ENCODE assay signal across 8 cellular contexts in the genomic region with DNA sequence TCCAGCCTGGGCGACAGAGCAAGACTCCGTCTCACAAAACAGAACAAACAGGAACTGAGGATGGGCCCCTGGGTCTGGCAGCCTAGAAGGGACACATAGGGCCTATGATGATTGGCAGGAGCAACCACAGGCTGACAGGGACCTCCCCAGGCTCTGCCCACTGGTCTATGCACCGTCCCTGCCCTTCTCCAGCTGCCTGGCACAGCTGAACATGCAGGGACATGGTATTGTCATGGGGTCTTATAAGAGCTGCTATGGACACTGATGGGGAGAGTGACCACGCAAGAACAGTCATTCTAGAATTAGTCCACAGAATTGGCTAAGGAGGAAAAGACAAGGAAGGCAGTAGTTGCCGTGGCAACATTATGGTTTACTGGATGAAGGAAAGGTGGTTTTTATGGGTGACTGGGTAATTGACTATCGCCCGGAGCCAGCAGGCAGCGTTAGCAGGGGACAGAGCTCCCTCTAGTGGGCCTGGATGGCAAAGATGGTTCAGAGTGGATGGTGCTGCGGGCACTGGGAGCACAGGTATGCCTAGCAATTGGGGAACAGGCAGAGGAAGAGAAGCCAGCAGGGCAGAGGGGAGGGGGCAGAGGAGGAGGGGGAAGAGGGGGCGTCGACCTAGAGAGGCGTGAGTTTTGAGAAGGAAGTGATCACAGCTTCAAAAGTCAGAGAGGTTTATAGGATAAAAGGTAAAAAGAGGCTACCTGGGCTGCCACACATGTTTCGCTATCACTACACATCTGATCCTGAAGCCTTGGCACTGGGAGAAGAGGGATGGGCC. TPM values are rescaled to one million over a fixed set of nuclear protein-coding genes. Genes with fewer than 3 reads are reported as not detected.
DNase-seq lines count a peak whose midpoint lies in the region; ATAC-seq and TF ChIP-seq lines count a peak whose summit lies in the region.

No MANE protein-coding gene starts in this region.

- no peaks in the 10 kb centered on the region for H3F3A ChIP-seq in GM23248 (ENCODE audit: insufficient read depth)

- peak; percentile 99 for ATAC-seq in activated T-helper 17 cell treated with anti-CD3 and anti-CD28 coated beads, Interleukin-2, amount 50 U/mL, for 72 hours (replicated peaks)
- peak; percentile 84 for ATAC-seq in gastroesophageal sphincter

- H3K27me3 ChIP-seq in GM23248 (replicated peaks; ENCODE audit: insufficient read depth) (no peaks in the 10 kb centered on the region; the same call in 1 of the 2 replicates), gastroesophageal sphincter (peaks cover 8% of the 10 kb centered on the region), parathyroid adenoma (ENCODE audit: control insufficient read depth, insufficient read depth, low read length) (no peaks in the 10 kb centered on the region)

- no peaks in the 10 kb centered on the region for H3K36me3 ChIP-seq in GM23248 (ENCODE audit: low read depth)
- no peaks in the 10 kb centered on the region for H3K36me3 ChIP-seq in gastroesophageal sphincter
- no peaks in the 10 kb centered on the region for H3K36me3 ChIP-seq in parathyroid adenoma (ENCODE audit: control insufficient read depth, insufficient read depth, low read length)

- TF ChIP-seq EP300 in gastroesophageal sphincter (IDR thresholded peaks at IDR 0.05) = no peak

- in situ Hi-C loops in GM23248 (cut with MboI) = no loop called here

- no peak overlapping the region for H3K4me3 ChIP-seq in GM23248
- H3K4me3 ChIP-seq in gastroesophageal sphincter = no peak overlapping the region
- no peak overlapping the region for H3K4me3 ChIP-seq in parathyroid adenoma (ENCODE audit: low read depth, low read length)

- H3K27ac ChIP-seq in GM23248 (no peak overlapping the region), gastroesophageal sphincter (no peak overlapping the region), parathyroid adenoma (no peak overlapping the region)

- H3K9me3 ChIP-seq in GM23248 (ENCODE audit: low read depth) (no peaks in the 10 kb centered on the region), gastroesophageal sphincter (no peaks in the 10 kb centered on the region), parathyroid adenoma (ENCODE audit: control insufficient read depth, low read length) (no peaks in the 10 kb centered on the region)

- H4K20me1 ChIP-seq in GM23248 (ENCODE audit: insufficient read depth) = no peaks in the 10 kb centered on the region

- H3K27me3 Mint-ChIP-seq in activated T-helper 17 cell treated with anti-CD3 and anti-CD28 coated beads, Interleukin-2, amount 50 U/mL, for 72 hours = peaks cover 13% of the 10 kb centered on the region

- no peak overlapping the region for H3K27ac Mint-ChIP-seq in activated T-helper 17 cell treated with anti-CD3 and anti-CD28 coated beads, Interleukin-2, amount 50 U/mL, for 72 hours

- peaks cover 7% of the 10 kb centered on the region for H3K4me1 Mint-ChIP-seq in activated T-helper 17 cell treated with anti-CD3 and anti-CD28 coated beads, Interleukin-2, amount 50 U/mL, for 72 hours

- H3K36me3 Mint-ChIP-seq in activated T-helper 17 cell treated with anti-CD3 and anti-CD28 coated beads, Interleukin-2, amount 50 U/mL, for 72 hours (ENCODE audit: low read depth) = no peaks in the 10 kb centered on the region

- H2AFZ ChIP-seq in GM23248 (no peak overlapping the region), parathyroid adenoma (no peak overlapping the region)

- H3K9me2 ChIP-seq in GM23248 (ENCODE audit: insufficient read depth) = no peaks in the 10 kb centered on the region

- no peaks in the 10 kb centered on the region for H3K9me3 Mint-ChIP-seq in activated T-helper 17 cell treated with anti-CD3 and anti-CD28 coated beads, Interleukin-2, amount 50 U/mL, for 72 hours

- H3K4me2 ChIP-seq in GM23248 (ENCODE audit: unreplicated experiment) (no peak overlapping the region), parathyroid adenoma (ENCODE audit: low read length) (no peak overlapping the region)

- H3K79me2 ChIP-seq in GM23248 (ENCODE audit: insufficient read depth) (no peaks in the 10 kb centered on the region), parathyroid adenoma (no peaks in the 10 kb centered on the region)

- peak in 3 of 4 experiments; percentile 52 to 82 (median 67) for TF ChIP-seq CTCF in gastroesophageal sphincter (IDR thresholded peaks at IDR 0.05)
- TF ChIP-seq CTCF in parathyroid adenoma (IDR thresholded peaks at IDR 0.05) = peak; percentile 94

- DNase-seq in DMS114 treated with DMSO at 0.1 percent for 48 hours (lab: John Stamatoyannopoulos, UW; ENCODE audit: unreplicated experiment) = peak; percentile 64
- DNase-seq in GM23248 = peak; percentile 83
- DNase-seq in NAMALWA (ENCODE audit: low spot score) = peak; percentile 91
- peak; percentile 31 for DNase-seq in SHP77 treated with DMSO at 0.1 percent for 48 hours (lab: John Stamatoyannopoulos, UW)
- peak; percentile 85 for DNase-seq in ureter (ENCODE audit: low spot score)

- H3K4me1 ChIP-seq in GM23248 (ENCODE audit: insufficient read depth) = no peaks in the 10 kb centered on the region
- no peaks in the 10 kb centered on the region for H3K4me1 ChIP-seq in gastroesophageal sphincter
- no peaks in the 10 kb centered on the region for H3K4me1 ChIP-seq in parathyroid adenoma

- no peak overlapping the region for H3K9ac ChIP-seq in GM23248
- H3K9ac ChIP-seq in parathyroid adenoma = no peak overlapping the region

- no peak overlapping the region for H3K4me3 Mint-ChIP-seq in activated T-helper 17 cell treated with anti-CD3 and anti-CD28 coated beads, Interleukin-2, amount 50 U/mL, for 72 hours

- WGBS in GM23248 (ENCODE audit: low coverage in 1 of 2, low lambda C conversion rate in 2 of 2, missing lambda C conversion rate in 2 of 2), 2 experiments = 24 to 32% methylated on average over 10 to 13 of the region's 13 CpGs
- 6 to 23% methylated on average over 9 to 12 of the region's 13 CpGs for whole genome bisulfite sequencing in gastroesophageal sphincter (ENCODE audit: low coverage in 1 of 2), 2 donors

- TF ChIP-seq POLR2A in gastroesophageal sphincter (IDR thresholded peaks at IDR 0.05) = no peak

RNA-seq across cellular contexts. Expression of a gene that starts 7.8 kb away (rescaled TPM):
- 10.3 and 11.0 TPM in 2 replicates for total RNA-seq in GM23248 (2014; rRNA removed; shearing (Covaris generic))
- 8.8 and 9.2 TPM in 2 replicates for polyA plus RNA-seq in GM23248 (2016; fragmentation: Nextera tagmentation; extraction: Ambion mirVana)
- 10 to 100 TPM; 45.4 to 55.5 TPM for total RNA-seq in activated T-helper 17 cell treated with anti-CD3 and anti-CD28 coated beads, Interleukin-2, amount 50 U/mL, for 72 hours
- total RNA-seq in gastroesophageal sphincter (10 to 100 TPM; 15.0 to 26.4 (median 23.0) TPM), ureter (57.3 TPM)

RNA-seq across cellular contexts. Expression of a gene that starts 49.4 kb away (rescaled TPM):
- 1,900 and 2,000 TPM in 2 replicates for total RNA-seq in GM23248 (2014; rRNA removed; shearing (Covaris generic))
- 1,537 and 1,563 TPM in 2 replicates for polyA plus RNA-seq in GM23248 (2016; fragmentation: Nextera tagmentation; extraction: Ambion mirVana)
- 1 to 10 TPM in 1 of 2 donors, under 1 TPM in 1; 0.30 to 4.5 TPM for total RNA-seq in activated T-helper 17 cell treated with anti-CD3 and anti-CD28 coated beads, Interleukin-2, amount 50 U/mL, for 72 hours
- total RNA-seq in gastroesophageal sphincter (10 to 100 TPM in 3 of 4 donors, 1 to 10 TPM in 1; 5.4 to 75.3 (median 19.6) TPM), ureter (4.3 TPM)

RNA-seq across cellular contexts. Expression of a gene that starts 57.6 kb away (rescaled TPM):
- not detected in 2 replicates for total RNA-seq in GM23248 (2014; rRNA removed; shearing (Covaris generic))
- not detected in 2 replicates for polyA plus RNA-seq in GM23248 (2016; fragmentation: Nextera tagmentation; extraction: Ambion mirVana)
- total RNA-seq in activated T-helper 17 cell treated with anti-CD3 and anti-CD28 coated beads, Interleukin-2, amount 50 U/mL, for 72 hours = not detected
- total RNA-seq in gastroesophageal sphincter (under 1 TPM in 1 of 4 donors, not detected in 3; 0.08 TPM), ureter (not detected)

Comparison
In these comparisons a context has a peak if more than half of its experiments do, and no peak if none do; other contexts are left out.
1. DNase-seq: peak in every context shown above with its lines; median percentile 91 in NAMALWA; 85 in ureter; 83 in GM23248; 64 in DMS114 treated with DMSO at 0.1 percent for 48 hours; 31 in SHP77 treated with DMSO at 0.1 percent for 48 hours.
2. RNA of a gene that starts 49.4 kb away (total RNA-seq): 1,900 to 2,000 TPM in GM23248; 5.4 to 75.3 TPM in gastroesophageal sphincter, 0.30 to 4.5 TPM in activated T-helper 17 cell treated with anti-CD3 and anti-CD28 coated beads, Interleukin-2, amount 50 U/mL, for 72 hours and 4.3 TPM in ureter (single experiment); every median in the first group is over 10 times any median in the second.